1 cellular context compared by ENCODE assay signal in the genomic region with DNA sequence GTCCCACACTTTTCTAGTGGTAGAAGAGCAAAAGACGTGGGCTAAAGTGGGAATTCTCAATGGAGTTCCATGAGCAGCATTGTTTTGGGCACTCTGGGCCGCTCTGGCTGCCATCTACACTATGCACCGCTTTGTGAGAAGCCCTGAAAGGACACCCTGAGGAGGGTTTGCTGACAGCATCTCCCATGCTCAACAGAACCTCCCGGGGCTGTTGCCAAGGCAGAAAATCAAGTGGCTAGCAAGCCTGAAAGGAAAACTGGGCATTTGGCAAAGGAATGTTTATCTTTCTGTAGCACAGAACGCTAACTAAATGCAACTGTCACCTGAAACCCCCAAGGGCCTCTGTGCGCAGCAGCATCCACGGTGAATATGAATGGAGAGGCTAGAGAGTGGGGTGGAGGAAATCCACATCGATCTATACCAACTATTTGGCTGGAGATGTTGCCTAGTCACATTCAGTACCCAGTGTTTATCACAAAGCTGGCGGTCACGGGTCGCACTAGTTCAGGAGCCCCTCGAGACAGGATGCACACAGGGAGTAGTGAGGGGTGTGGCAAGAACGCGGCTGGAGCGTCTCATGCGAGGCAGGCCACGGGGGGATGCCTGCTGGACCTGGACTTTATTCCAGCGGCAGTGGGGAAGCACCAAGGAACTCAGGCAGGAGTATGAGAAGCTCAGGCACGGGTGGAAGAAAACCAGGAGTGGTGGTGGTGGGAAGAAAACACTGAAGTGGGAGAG.
TF ChIP-seq lines count a peak whose summit lies in the region.

No MANE protein-coding gene starts in this region.

TF ChIP-seq in GM23338, 12 proteins besides CTCF, POLR2A, EP300 and RAD21:
- TF ChIP-seq, protein P1, sequence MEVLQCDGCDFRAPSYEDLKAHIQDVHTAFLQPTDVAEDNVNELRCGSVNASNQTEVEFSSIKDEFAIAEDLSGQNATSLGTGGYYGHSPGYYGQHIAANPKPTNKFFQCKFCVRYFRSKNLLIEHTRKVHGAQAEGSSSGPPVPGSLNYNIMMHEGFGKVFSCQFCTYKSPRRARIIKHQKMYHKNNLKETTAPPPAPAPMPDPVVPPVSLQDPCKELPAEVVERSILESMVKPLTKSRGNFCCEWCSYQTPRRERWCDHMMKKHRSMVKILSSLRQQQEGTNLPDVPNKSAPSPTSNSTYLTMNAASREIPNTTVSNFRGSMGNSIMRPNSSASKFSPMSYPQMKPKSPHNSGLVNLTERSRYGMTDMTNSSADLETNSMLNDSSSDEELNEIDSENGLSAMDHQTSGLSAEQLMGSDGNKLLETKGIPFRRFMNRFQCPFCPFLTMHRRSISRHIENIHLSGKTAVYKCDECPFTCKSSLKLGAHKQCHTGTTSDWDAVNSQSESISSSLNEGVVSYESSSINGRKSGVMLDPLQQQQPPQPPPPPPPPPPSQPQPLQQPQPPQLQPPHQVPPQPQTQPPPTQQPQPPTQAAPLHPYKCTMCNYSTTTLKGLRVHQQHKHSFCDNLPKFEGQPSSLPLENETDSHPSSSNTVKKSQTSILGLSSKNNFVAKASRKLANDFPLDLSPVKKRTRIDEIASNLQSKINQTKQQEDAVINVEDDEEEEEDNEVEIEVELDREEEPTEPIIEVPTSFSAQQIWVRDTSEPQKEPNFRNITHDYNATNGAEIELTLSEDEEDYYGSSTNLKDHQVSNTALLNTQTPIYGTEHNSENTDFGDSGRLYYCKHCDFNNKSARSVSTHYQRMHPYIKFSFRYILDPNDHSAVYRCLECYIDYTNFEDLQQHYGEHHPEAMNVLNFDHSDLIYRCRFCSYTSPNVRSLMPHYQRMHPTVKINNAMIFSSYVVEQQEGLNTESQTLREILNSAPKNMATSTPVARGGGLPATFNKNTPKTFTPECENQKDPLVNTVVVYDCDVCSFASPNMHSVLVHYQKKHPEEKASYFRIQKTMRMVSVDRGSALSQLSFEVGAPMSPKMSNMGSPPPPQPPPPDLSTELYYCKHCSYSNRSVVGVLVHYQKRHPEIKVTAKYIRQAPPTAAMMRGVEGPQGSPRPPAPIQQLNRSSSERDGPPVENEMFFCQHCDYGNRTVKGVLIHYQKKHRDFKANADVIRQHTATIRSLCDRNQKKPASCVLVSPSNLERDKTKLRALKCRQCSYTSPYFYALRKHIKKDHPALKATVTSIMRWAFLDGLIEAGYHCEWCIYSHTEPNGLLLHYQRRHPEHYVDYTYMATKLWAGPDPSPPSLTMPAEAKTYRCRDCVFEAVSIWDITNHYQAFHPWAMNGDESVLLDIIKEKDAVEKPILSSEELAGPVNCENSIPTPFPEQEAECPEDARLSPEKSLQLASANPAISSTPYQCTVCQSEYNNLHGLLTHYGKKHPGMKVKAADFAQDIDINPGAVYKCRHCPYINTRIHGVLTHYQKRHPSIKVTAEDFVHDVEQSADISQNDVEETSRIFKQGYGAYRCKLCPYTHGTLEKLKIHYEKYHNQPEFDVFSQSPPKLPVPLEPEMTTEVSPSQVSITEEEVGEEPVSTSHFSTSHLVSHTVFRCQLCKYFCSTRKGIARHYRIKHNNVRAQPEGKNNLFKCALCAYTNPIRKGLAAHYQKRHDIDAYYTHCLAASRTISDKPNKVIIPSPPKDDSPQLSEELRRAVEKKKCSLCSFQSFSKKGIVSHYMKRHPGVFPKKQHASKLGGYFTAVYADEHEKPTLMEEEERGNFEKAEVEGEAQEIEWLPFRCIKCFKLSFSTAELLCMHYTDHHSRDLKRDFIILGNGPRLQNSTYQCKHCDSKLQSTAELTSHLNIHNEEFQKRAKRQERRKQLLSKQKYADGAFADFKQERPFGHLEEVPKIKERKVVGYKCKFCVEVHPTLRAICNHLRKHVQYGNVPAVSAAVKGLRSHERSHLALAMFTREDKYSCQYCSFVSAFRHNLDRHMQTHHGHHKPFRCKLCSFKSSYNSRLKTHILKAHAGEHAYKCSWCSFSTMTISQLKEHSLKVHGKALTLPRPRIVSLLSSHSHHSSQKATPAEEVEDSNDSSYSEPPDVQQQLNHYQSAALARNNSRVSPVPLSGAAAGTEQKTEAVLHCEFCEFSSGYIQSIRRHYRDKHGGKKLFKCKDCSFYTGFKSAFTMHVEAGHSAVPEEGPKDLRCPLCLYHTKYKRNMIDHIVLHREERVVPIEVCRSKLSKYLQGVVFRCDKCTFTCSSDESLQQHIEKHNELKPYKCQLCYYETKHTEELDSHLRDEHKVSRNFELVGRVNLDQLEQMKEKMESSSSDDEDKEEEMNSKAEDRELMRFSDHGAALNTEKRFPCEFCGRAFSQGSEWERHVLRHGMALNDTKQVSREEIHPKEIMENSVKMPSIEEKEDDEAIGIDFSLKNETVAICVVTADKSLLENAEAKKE (CRISPR knock-in tag; IDR thresholded peaks at IDR 0.05): no peak
- TF ChIP-seq EZH2 (IDR thresholded peaks at IDR 0.05; ENCODE audit: low read depth, unreplicated experiment) (no peak), ZNF331 (CRISPR knock-in tag; IDR thresholded peaks at IDR 0.05; ENCODE audit: low read depth) (no peak), EZH2phosphoT487 (IDR thresholded peaks at IDR 0.05; ENCODE audit: unreplicated experiment) (no peak), POLR2AphosphoS5 (IDR thresholded peaks at IDR 0.05; ENCODE audit: low read depth) (no peak)
